In the genomic region with DNA sequence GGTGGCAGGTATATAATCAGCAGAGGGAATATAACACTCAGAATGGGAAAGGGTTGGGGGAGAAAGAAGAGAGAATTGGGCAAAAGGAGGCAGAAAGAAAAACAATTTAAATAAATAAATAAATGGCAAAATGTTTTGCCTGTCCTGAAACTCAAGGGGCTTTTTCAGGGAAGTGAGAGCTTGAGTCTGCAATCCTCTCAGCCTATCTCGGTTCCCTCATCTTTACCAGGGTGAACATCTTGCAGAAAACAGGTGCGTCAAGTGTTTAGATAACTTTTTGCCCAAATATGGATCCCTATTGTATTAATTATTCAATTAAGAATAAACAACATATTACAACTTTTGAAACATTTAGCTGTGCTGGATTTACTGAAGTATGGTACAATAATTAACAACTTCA, we compare ENCODE assay signal across 27 cellular contexts.
"Had no signal": no experiment of that assay in that cellular context is flagged by ENCODE, and none has a peak within 500 bp of the region (broad histone marks: within the 10 kb centered on the region; RNA-seq: fewer than 3 reads in every experiment).

No MANE protein-coding gene starts in this region.

- H3K27ac ChIP-seq: colonic mucosa, epithelial cell of prostate, esophagus squamous epithelium, gastroesophageal sphincter, heart right ventricle, left lung, lower lobe of right lung had no signal

- H3K4me1 ChIP-seq: colonic mucosa, gastroesophageal sphincter, heart right ventricle, left lung, lower lobe of right lung had no signal

- FAIRE-seq: endometrium, islet of Langerhans, keratinocyte had no signal

- H3K9me3 ChIP-seq: colonic mucosa, esophagus squamous epithelium, gastroesophageal sphincter, heart right ventricle, left lung, lower lobe of right lung, mucosa of descending colon had no signal

- DNase-seq: colonic mucosa; cortex of kidney; effector CD8-positive, alpha-beta T cell; effector memory CD8-positive, alpha-beta T cell; endodermal cell; erythroblast; esophagus squamous epithelium; foreskin fibroblast; foreskin melanocyte; glutamatergic neuron; head of caudate nucleus; heart right ventricle; hippocampal formation; left cardiac atrium; left lung; left ventricle myocardium superior; lower lobe of right lung; mesenchymal stem cell; mucosa of descending colon; naive B cell; naive thymus-derived CD8-positive, alpha-beta T cell had no signal

- ATAC-seq: effector memory CD8-positive, alpha-beta T cell; esophagus mucosa; gastroesophageal sphincter; heart right ventricle; left cardiac atrium; left lung; left ventricle myocardium superior; lower lobe of right lung; mucosa of descending colon; naive thymus-derived CD8-positive, alpha-beta T cell had no signal

- H3K4me3 ChIP-seq: colonic mucosa, esophagus squamous epithelium, gastroesophageal sphincter, heart right ventricle, left lung, lower lobe of right lung, mucosa of descending colon had no signal

- H3K36me3 ChIP-seq: colonic mucosa, esophagus squamous epithelium, gastroesophageal sphincter, heart right ventricle, left lung, lower lobe of right lung had no signal

- H3K27me3 ChIP-seq: colonic mucosa, esophagus squamous epithelium, gastroesophageal sphincter, heart right ventricle, left lung had no signal
